ENCODE assay signal across 1 cellular context in the genomic region with DNA sequence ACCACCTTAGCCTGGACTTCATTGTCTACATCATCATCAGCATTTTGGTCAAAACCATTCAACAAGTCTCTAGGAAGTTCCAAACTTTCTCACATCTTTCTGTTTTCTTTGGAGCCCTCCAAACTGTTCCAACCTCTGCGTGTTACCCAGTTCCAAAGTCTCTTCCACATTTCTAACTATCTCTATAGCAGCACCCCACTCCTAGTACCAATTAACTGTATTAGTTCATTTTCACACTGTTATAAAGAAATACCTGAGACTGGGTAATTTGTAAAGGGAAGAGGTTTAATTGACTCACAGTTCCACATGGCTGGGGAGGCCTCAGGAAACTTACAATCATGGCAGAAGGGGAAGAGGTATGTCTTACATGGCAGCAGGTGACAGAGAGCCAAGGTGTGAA. TPM values are rescaled to one million over a fixed set of nuclear protein-coding genes. Genes with fewer than 3 reads are reported as not detected.
"Had no signal": no experiment of that assay in that cellular context is flagged by ENCODE, and none has a peak within 500 bp of the region (broad histone marks: within the 10 kb centered on the region; RNA-seq: fewer than 3 reads in every experiment).

No MANE protein-coding gene starts in this region.

RNA-seq across cellular contexts. Expression of gene MSTN, which starts 46.6 kb away (rescaled TPM):
- total RNA-seq: upper lobe of right lung had no signal
